Comparison of ENCODE assay signal across 8 cellular contexts in genomic region chr5:160467555-160468418, GRCh38. TPM values are rescaled to one million over a fixed set of nuclear protein-coding genes. Genes with fewer than 3 reads are reported as not detected.
DNase-seq lines count a peak whose midpoint lies in the region; ATAC-seq lines count a peak whose summit lies in the region.

No MANE protein-coding gene starts in this region.

- ATAC-seq in GM21360 (IDR thresholded peaks at IDR 0.05; ENCODE audit: unreplicated experiment) = peak; percentile 83

- DNase-seq in COLO668 (lab: John Stamatoyannopoulos, UW; ENCODE audit: unreplicated experiment) (peak; percentile 53), HuH-7 (ENCODE audit: low spot score) (peak; percentile 59), dermis microvascular lymphatic vessel endothelial cell (ENCODE audit: low read depth in 2 of 2) (peak; percentile 92 to 97), medulla oblongata (ENCODE audit: extremely low spot score) (peak; percentile 70), NCI-H1694 (lab: John Stamatoyannopoulos, UW) (no peak)
- peak; percentile 64 for DNase-seq in activated CD4-positive, alpha-beta T cell treated with anti-CD3 and anti-CD28 coated beads, Interleukin-2, amount 50 U/mL, for 1 hour
- peak; percentile 49 to 65 for DNase-seq in stimulated activated CD8-positive, alpha-beta memory T cell treated with anti-CD3 and anti-CD28 coated beads, Interleukin-4, amount 100 ng/mL, for 4 hours (ENCODE audit: low read depth in 2 of 2, low spot score in 1 of 2)

RNA-seq across cellular contexts. Expression of gene PTTG1, which starts 46.1 kb away (rescaled TPM):
- total RNA-seq in dermis microvascular lymphatic vessel endothelial cell = 47.0 and 102 TPM in 2 replicates

RNA-seq across cellular contexts. Expression of gene SLU7, which starts 48.9 kb away (rescaled TPM):
- 35.9 and 40.3 TPM in 2 replicates for total RNA-seq in dermis microvascular lymphatic vessel endothelial cell
